1 cellular context compared by ENCODE assay signal in the genomic region with DNA sequence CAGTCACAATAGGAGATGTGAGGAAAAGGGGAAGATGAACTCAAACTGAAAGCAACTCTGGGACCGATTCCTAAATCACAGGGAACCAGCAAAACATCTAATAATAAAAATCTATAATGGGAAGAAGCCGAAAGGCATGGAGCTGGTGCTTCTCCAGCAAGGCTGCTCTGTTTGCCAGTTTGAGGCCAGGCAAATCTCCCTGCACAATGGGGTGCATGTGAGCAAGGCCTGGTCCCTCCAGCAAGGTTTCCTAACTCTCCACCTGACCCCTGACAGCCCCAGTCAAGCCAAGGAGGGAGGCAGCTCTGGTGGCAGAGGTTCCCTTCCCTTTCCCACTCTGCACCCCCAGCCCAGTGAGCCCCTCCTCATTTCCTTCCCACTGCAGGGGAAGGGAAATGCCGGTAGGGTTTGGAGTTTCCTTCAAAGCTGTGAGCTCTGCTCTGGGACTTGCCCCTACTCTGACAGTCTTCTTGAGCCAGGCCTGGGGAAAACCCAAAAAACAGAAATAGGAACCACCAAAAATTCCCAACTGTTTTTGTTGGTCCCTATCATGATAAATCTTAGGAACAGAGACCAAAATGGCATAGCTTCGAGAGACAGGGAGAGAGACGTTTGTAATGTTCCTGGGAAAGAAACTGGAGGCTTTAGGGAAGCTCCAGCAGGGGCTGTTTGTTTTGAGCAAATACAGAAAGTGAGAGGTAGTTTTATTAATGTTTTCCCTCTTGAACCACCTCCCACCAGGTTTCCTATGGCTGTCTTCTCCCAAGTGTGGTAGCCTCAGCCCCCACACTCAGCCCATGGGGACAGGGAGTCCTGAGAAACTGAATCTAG.
TF ChIP-seq lines count a peak whose summit lies in the region.

No MANE protein-coding gene starts in this region.

TF ChIP-seq in K562, 482 proteins besides CTCF, POLR2A, EP300 and RAD21:
- TF ChIP-seq POU5F1 (IDR thresholded peaks at IDR 0.05; ENCODE audit: borderline replicate concordance, low read depth, low read length, partially characterized antibody) (no peak), BACH1 (tag; IDR thresholded peaks at IDR 0.05) (0 out of 2 replicates have a peak, but pooled peaks have one; percentile 4)
